ENCODE assay signal across 1 cellular context in genomic region chr2:67879586-67880290, GRCh38.
TF ChIP-seq lines count a peak whose summit lies in the region.

No MANE protein-coding gene starts in this region.

TF ChIP-seq in GM23338, 12 proteins besides CTCF, POLR2A, EP300 and RAD21 (continued from another document):
- TF ChIP-seq, protein P1, sequence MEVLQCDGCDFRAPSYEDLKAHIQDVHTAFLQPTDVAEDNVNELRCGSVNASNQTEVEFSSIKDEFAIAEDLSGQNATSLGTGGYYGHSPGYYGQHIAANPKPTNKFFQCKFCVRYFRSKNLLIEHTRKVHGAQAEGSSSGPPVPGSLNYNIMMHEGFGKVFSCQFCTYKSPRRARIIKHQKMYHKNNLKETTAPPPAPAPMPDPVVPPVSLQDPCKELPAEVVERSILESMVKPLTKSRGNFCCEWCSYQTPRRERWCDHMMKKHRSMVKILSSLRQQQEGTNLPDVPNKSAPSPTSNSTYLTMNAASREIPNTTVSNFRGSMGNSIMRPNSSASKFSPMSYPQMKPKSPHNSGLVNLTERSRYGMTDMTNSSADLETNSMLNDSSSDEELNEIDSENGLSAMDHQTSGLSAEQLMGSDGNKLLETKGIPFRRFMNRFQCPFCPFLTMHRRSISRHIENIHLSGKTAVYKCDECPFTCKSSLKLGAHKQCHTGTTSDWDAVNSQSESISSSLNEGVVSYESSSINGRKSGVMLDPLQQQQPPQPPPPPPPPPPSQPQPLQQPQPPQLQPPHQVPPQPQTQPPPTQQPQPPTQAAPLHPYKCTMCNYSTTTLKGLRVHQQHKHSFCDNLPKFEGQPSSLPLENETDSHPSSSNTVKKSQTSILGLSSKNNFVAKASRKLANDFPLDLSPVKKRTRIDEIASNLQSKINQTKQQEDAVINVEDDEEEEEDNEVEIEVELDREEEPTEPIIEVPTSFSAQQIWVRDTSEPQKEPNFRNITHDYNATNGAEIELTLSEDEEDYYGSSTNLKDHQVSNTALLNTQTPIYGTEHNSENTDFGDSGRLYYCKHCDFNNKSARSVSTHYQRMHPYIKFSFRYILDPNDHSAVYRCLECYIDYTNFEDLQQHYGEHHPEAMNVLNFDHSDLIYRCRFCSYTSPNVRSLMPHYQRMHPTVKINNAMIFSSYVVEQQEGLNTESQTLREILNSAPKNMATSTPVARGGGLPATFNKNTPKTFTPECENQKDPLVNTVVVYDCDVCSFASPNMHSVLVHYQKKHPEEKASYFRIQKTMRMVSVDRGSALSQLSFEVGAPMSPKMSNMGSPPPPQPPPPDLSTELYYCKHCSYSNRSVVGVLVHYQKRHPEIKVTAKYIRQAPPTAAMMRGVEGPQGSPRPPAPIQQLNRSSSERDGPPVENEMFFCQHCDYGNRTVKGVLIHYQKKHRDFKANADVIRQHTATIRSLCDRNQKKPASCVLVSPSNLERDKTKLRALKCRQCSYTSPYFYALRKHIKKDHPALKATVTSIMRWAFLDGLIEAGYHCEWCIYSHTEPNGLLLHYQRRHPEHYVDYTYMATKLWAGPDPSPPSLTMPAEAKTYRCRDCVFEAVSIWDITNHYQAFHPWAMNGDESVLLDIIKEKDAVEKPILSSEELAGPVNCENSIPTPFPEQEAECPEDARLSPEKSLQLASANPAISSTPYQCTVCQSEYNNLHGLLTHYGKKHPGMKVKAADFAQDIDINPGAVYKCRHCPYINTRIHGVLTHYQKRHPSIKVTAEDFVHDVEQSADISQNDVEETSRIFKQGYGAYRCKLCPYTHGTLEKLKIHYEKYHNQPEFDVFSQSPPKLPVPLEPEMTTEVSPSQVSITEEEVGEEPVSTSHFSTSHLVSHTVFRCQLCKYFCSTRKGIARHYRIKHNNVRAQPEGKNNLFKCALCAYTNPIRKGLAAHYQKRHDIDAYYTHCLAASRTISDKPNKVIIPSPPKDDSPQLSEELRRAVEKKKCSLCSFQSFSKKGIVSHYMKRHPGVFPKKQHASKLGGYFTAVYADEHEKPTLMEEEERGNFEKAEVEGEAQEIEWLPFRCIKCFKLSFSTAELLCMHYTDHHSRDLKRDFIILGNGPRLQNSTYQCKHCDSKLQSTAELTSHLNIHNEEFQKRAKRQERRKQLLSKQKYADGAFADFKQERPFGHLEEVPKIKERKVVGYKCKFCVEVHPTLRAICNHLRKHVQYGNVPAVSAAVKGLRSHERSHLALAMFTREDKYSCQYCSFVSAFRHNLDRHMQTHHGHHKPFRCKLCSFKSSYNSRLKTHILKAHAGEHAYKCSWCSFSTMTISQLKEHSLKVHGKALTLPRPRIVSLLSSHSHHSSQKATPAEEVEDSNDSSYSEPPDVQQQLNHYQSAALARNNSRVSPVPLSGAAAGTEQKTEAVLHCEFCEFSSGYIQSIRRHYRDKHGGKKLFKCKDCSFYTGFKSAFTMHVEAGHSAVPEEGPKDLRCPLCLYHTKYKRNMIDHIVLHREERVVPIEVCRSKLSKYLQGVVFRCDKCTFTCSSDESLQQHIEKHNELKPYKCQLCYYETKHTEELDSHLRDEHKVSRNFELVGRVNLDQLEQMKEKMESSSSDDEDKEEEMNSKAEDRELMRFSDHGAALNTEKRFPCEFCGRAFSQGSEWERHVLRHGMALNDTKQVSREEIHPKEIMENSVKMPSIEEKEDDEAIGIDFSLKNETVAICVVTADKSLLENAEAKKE (CRISPR knock-in tag; IDR thresholded peaks at IDR 0.05), result no peak
- TF ChIP-seq ZNF114 (CRISPR knock-in tag; IDR thresholded peaks at IDR 0.05) (no peak), EZH2phosphoT487 (IDR thresholded peaks at IDR 0.05; ENCODE audit: unreplicated experiment) (no peak)
